In genomic region chr14:63543826-63544320, GRCh38 we compare ENCODE assay signal across 8 cellular contexts. TPM values are rescaled to one million over a fixed set of nuclear protein-coding genes. Genes with fewer than 3 reads are reported as not detected.
DNase-seq lines count a peak whose midpoint lies in the region; ATAC-seq lines count a peak whose summit lies in the region.

No MANE protein-coding gene starts in this region.

- peaks cover 12% of the 10 kb centered on the region for H3K36me3 ChIP-seq in iPS-18a (ENCODE audit: control insufficient read depth, low read depth, low read length)

- DNase-seq in activated T-cell treated with anti-CD3 and anti-CD28 coated beads, Interleukin-2, amount 50 U/mL, for 72 hours = no peak
- no peak for DNase-seq in activated T-cell treated with anti-CD3 and anti-CD28 coated beads, Interleukin-2, amount 50 U/mL, for 48 hours
- DNase-seq in activated naive CD4-positive, alpha-beta T cell treated with anti-CD3 and anti-CD28 coated beads, Interleukin-2, amount 50 U/mL, for 72 hours (ENCODE audit: low spot score in 2 of 2) = no peak
- no peak for DNase-seq in stimulated activated naive CD8-positive, alpha-beta T cell treated with anti-CD3 and anti-CD28 coated beads, Interleukin-15, Interleukin-2, amounts not matched to agents 100 U/mL and 50 U/mL, for 24 hours
- DNase-seq in COLO829 (ENCODE audit: low spot score) = no peak

- peaks cover 4 to 7% of the 10 kb centered on the region in 2 donors for H3K36me3 Mint-ChIP-seq in activated T-cell treated with anti-CD3 and anti-CD28 coated beads, Interleukin-2, amount 50 U/mL, for 72 hours (ENCODE audit: insufficient read depth in 2 of 2)
- peaks cover 9 to 21% of the 10 kb centered on the region in 2 donors for H3K36me3 Mint-ChIP-seq in activated naive CD4-positive, alpha-beta T cell treated with anti-CD3 and anti-CD28 coated beads, Interleukin-2, amount 50 U/mL, for 72 hours

- peak overlapping the region; percentile 95 to 96 for H3K4me3 Mint-ChIP-seq in activated T-cell treated with anti-CD3 and anti-CD28 coated beads, Interleukin-2, amount 50 U/mL, for 72 hours

- peaks cover 29% of the 10 kb centered on the region for H3K4me1 Mint-ChIP-seq in activated T-cell treated with anti-CD3 and anti-CD28 coated beads, Interleukin-2, amount 50 U/mL, for 72 hours (ENCODE audit: low read depth)

- no peaks in the 10 kb centered on the region for H3K9me3 ChIP-seq in iPS-18a (ENCODE audit: control insufficient read depth, low read depth, low read length)

- no peaks in the 10 kb centered on the region for H3K27me3 ChIP-seq in iPS-18a (ENCODE audit: control insufficient read depth, insufficient read depth, low read length)

- no peaks in the 10 kb centered on the region for H3K9me3 Mint-ChIP-seq in activated T-cell treated with anti-CD3 and anti-CD28 coated beads, Interleukin-2, amount 50 U/mL, for 72 hours
- no peaks in the 10 kb centered on the region for H3K9me3 Mint-ChIP-seq in activated naive CD4-positive, alpha-beta T cell treated with anti-CD3 and anti-CD28 coated beads, Interleukin-2, amount 50 U/mL, for 72 hours

- no peaks in the 10 kb centered on the region for H3K27me3 Mint-ChIP-seq in activated T-cell treated with anti-CD3 and anti-CD28 coated beads, Interleukin-2, amount 50 U/mL, for 72 hours (ENCODE audit: low read depth)

- peak overlapping the region; percentile 91 for H3K9ac ChIP-seq in iPS-18a (ENCODE audit: low read length)

- peaks cover 10% of the 10 kb centered on the region for H3K4me1 ChIP-seq in iPS-18a (ENCODE audit: control insufficient read depth, low read depth, low read length)

- peak overlapping the region; percentile 54 for H3K27ac ChIP-seq in iPS-18a (ENCODE audit: low read length)

- H3K4me3 ChIP-seq in iPS-18a (ENCODE audit: low read length) = peak overlapping the region; percentile 96

- H3K27ac Mint-ChIP-seq in activated T-cell treated with anti-CD3 and anti-CD28 coated beads, Interleukin-2, amount 50 U/mL, for 72 hours = peak overlapping the region; percentile 86
- peak overlapping the region; percentile 93 to 99 for H3K27ac Mint-ChIP-seq in activated naive CD4-positive, alpha-beta T cell treated with anti-CD3 and anti-CD28 coated beads, Interleukin-2, amount 50 U/mL, for 72 hours

- ATAC-seq in activated T-cell treated with anti-CD3 and anti-CD28 coated beads, Interleukin-2, amount 50 U/mL, for 72 hours (replicated peaks in 1 of 2) = peak; percentile 35 to 36
- peak; percentile 37 for ATAC-seq in HG03439 (IDR thresholded peaks at IDR 0.05; ENCODE audit: unreplicated experiment)
- peak in 1 of 2 donors; percentile 47 for ATAC-seq in activated naive CD4-positive, alpha-beta T cell treated with anti-CD3 and anti-CD28 coated beads, Interleukin-2, amount 50 U/mL, for 72 hours
- peak; percentile 26 for ATAC-seq in stimulated activated naive CD8-positive, alpha-beta T cell treated with anti-CD3 and anti-CD28 coated beads, Interleukin-15, Interleukin-2, amounts not matched to agents 100 U/mL and 50 U/mL, for 24 hours
- ATAC-seq in HG02981 (IDR thresholded peaks at IDR 0.05; ENCODE audit: unreplicated experiment) = no peak

RNA-seq across cellular contexts. Expression of gene PPP2R5E, which starts 0.7 kb away (rescaled TPM):
- total RNA-seq in activated T-cell treated with anti-CD3 and anti-CD28 coated beads, Interleukin-2, amount 50 U/mL, for 72 hours = 10 to 100 TPM; 40.6 to 44.9 TPM
- total RNA-seq in activated naive CD4-positive, alpha-beta T cell treated with anti-CD3 and anti-CD28 coated beads, Interleukin-2, amount 50 U/mL, for 72 hours = 10 to 100 TPM; 31.2 to 40.3 TPM
